ENCODE assay signal across 20 cellular contexts in genomic region chr6:167761794-167762258, GRCh38.
A peak's percentile ranks its signal among the peaks of the same experiment; 100 is the strongest.
DNase-seq lines count a peak whose midpoint lies in the region; ATAC-seq and TF ChIP-seq lines count a peak whose summit lies in the region.
"Had no signal": no experiment of that assay in that cellular context is flagged by ENCODE, and none has a peak within 500 bp of the region (broad histone marks: within the 10 kb centered on the region; RNA-seq: fewer than 3 reads in every experiment).

No MANE protein-coding gene starts in this region.

- no peak overlapping the region for H3K4me3 Mint-ChIP-seq in activated naive CD4-positive, alpha-beta T cell treated with anti-CD3 and anti-CD28 coated beads, Interleukin-2, amount 50 U/mL, for 24 hours
- no peak overlapping the region for H3K4me3 Mint-ChIP-seq in activated T-cell treated with anti-CD3 and anti-CD28 coated beads, Interleukin-2, amount 50 U/mL, for 72 hours
- H3K4me3 Mint-ChIP-seq: WTC11 had no signal

- H3K9me3 Mint-ChIP-seq in activated naive CD4-positive, alpha-beta T cell treated with anti-CD3 and anti-CD28 coated beads, Interleukin-2, amount 50 U/mL, for 24 hours: no peaks in the 10 kb centered on the region
- no peaks in the 10 kb centered on the region for H3K9me3 Mint-ChIP-seq in activated T-cell treated with anti-CD3 and anti-CD28 coated beads, Interleukin-2, amount 50 U/mL, for 72 hours
- H3K9me3 Mint-ChIP-seq: WTC11 had no signal

- no peaks in the 10 kb centered on the region for H3K4me1 Mint-ChIP-seq in activated naive CD4-positive, alpha-beta T cell treated with anti-CD3 and anti-CD28 coated beads, Interleukin-2, amount 50 U/mL, for 24 hours
- H3K4me1 Mint-ChIP-seq in activated T-cell treated with anti-CD3 and anti-CD28 coated beads, Interleukin-2, amount 50 U/mL, for 72 hours (ENCODE audit: low read depth): no peaks in the 10 kb centered on the region
- H3K4me1 Mint-ChIP-seq: WTC11 had no signal

- ATAC-seq in mucosa of descending colon (peak; percentile 31), HG02938 (IDR thresholded peaks at IDR 0.05; ENCODE audit: unreplicated experiment) (no peak)
- no peak for ATAC-seq in activated T-cell treated with anti-CD3 and anti-CD28 coated beads, Interleukin-2, amount 50 U/mL, for 72 hours (replicated peaks in 1 of 2)
- ATAC-seq: WTC11 had no signal

- peak overlapping the region; percentile 47 for H3K27ac Mint-ChIP-seq in activated naive CD4-positive, alpha-beta T cell treated with anti-CD3 and anti-CD28 coated beads, Interleukin-2, amount 50 U/mL, for 24 hours
- no peak overlapping the region for H3K27ac Mint-ChIP-seq in activated T-cell treated with anti-CD3 and anti-CD28 coated beads, Interleukin-2, amount 50 U/mL, for 72 hours
- H3K27ac Mint-ChIP-seq: WTC11 had no signal

- no peaks in the 10 kb centered on the region for H3K36me3 ChIP-seq in mucosa of descending colon (ENCODE audit: low read depth)

- TF ChIP-seq POLR2A in erythroblast (IDR thresholded peaks at IDR 0.05; ENCODE audit: low read length): no peak

- H3K4me3 ChIP-seq in mucosa of descending colon: no peak overlapping the region
- H3K4me3 ChIP-seq: GM23248 had no signal

- no peaks in the 10 kb centered on the region for H3K36me3 Mint-ChIP-seq in activated naive CD4-positive, alpha-beta T cell treated with anti-CD3 and anti-CD28 coated beads, Interleukin-2, amount 50 U/mL, for 24 hours
- H3K36me3 Mint-ChIP-seq in activated T-cell treated with anti-CD3 and anti-CD28 coated beads, Interleukin-2, amount 50 U/mL, for 72 hours (ENCODE audit: insufficient read depth in 2 of 2): no peaks in the 10 kb centered on the region
- H3K36me3 Mint-ChIP-seq: WTC11 had no signal

- intact Hi-C loops in mucosa of descending colon (cut with DNase I, micrococcal nuclease): no loop called here

- H3K27me3 Mint-ChIP-seq in activated naive CD4-positive, alpha-beta T cell treated with anti-CD3 and anti-CD28 coated beads, Interleukin-2, amount 50 U/mL, for 24 hours: no peaks in the 10 kb centered on the region
- peaks cover 7% of the 10 kb centered on the region for H3K27me3 Mint-ChIP-seq in activated T-cell treated with anti-CD3 and anti-CD28 coated beads, Interleukin-2, amount 50 U/mL, for 72 hours (ENCODE audit: low read depth)

- H3K4me1 ChIP-seq in mucosa of descending colon (ENCODE audit: low read depth): no peaks in the 10 kb centered on the region

- TF ChIP-seq CTCF in mucosa of descending colon (IDR thresholded peaks at IDR 0.05): no peak

- H3K9me3 ChIP-seq in mucosa of descending colon: no peaks in the 10 kb centered on the region

- no peak for DNase-seq in activated naive CD4-positive, alpha-beta T cell treated with Interleukin-2 at 50 U/mL for 16 hours
- DNase-seq in SHP77 treated with DMSO at 0.1 percent for 48 hours (lab: John Stamatoyannopoulos, UW) (peak; percentile 19), mucosa of descending colon (no peak), erythroblast (lab: John Stamatoyannopoulos, UW) (no peak)
- DNase-seq in activated T-cell treated with anti-CD3 and anti-CD28 coated beads, Interleukin-2, amount 50 U/mL, for 72 hours: no peak
- DNase-seq: activated CD4-positive, alpha-beta T cell treated with anti-CD3 and anti-CD28 coated beads, Interleukin-2, amount 50 U/mL, for 4 hours; activated CD8-positive, alpha-beta memory T cell treated with anti-CD3 and anti-CD28 coated beads, Interleukin-2, amount 50 U/mL, for 48 hours; activated effector memory CD4-positive, alpha-beta T cell treated with Interleukin-2 at 50 U/mL for 16 hours; DMS 273 treated with DMSO at 0.1 percent for 48 hours; GM23248; mammary epithelial cell; MM.1S; NCI-H2171; NK-92 treated with Interleukin-12 subunit alpha and Interleukin-12 subunit beta, amount 100 ng/mL, for 24 hours; occipital lobe; stimulated activated CD4-positive, alpha-beta T cell treated with anti-CD3 and anti-CD28 coated beads, Interleukin-15, amount 100 ng/mL, for 24 hours; T-helper 9 cell had no signal
